In genomic region chr19:1859319-1859718, GRCh38 we compare ENCODE assay signal across 1 cellular context.
TF ChIP-seq lines count a peak whose summit lies in the region.

No MANE protein-coding gene starts in this region.

TF ChIP-seq in HepG2, 621 proteins besides CTCF, POLR2A, EP300 and RAD21:
- TF ChIP-seq, protein P1, sequence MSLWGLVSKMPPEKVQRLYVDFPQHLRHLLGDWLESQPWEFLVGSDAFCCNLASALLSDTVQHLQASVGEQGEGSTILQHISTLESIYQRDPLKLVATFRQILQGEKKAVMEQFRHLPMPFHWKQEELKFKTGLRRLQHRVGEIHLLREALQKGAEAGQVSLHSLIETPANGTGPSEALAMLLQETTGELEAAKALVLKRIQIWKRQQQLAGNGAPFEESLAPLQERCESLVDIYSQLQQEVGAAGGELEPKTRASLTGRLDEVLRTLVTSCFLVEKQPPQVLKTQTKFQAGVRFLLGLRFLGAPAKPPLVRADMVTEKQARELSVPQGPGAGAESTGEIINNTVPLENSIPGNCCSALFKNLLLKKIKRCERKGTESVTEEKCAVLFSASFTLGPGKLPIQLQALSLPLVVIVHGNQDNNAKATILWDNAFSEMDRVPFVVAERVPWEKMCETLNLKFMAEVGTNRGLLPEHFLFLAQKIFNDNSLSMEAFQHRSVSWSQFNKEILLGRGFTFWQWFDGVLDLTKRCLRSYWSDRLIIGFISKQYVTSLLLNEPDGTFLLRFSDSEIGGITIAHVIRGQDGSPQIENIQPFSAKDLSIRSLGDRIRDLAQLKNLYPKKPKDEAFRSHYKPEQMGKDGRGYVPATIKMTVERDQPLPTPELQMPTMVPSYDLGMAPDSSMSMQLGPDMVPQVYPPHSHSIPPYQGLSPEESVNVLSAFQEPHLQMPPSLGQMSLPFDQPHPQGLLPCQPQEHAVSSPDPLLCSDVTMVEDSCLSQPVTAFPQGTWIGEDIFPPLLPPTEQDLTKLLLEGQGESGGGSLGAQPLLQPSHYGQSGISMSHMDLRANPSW (CRISPR knock-in tag; IDR thresholded peaks at IDR 0.05; ENCODE audit: borderline replicate concordance) = no peak
- no peak for TF ChIP-seq ZBTB21 (CRISPR knock-in tag; IDR thresholded peaks at IDR 0.05)
- no peak for TF ChIP-seq ZNF792 (CRISPR knock-in tag; IDR thresholded peaks at IDR 0.05)
- no peak for TF ChIP-seq ZNF557 (CRISPR knock-in tag; IDR thresholded peaks at IDR 0.05)
- no peak for TF ChIP-seq ZNF3 (CRISPR knock-in tag; IDR thresholded peaks at IDR 0.05)
- TF ChIP-seq HOXA9 (CRISPR knock-in tag; IDR thresholded peaks at IDR 0.05; ENCODE audit: borderline replicate concordance) = no peak
- TF ChIP-seq IRF9 (CRISPR knock-in tag; IDR thresholded peaks at IDR 0.05; ENCODE audit: borderline replicate concordance) = no peak
- TF ChIP-seq KLF13 (CRISPR knock-in tag; IDR thresholded peaks at IDR 0.05) = no peak
- no peak for TF ChIP-seq TRIM24 (CRISPR knock-in tag; IDR thresholded peaks at IDR 0.05)
- TF ChIP-seq DBP (CRISPR knock-in tag; IDR thresholded peaks at IDR 0.05; ENCODE audit: not compliant biosample characterization) = no peak
- TF ChIP-seq, protein P2, sequence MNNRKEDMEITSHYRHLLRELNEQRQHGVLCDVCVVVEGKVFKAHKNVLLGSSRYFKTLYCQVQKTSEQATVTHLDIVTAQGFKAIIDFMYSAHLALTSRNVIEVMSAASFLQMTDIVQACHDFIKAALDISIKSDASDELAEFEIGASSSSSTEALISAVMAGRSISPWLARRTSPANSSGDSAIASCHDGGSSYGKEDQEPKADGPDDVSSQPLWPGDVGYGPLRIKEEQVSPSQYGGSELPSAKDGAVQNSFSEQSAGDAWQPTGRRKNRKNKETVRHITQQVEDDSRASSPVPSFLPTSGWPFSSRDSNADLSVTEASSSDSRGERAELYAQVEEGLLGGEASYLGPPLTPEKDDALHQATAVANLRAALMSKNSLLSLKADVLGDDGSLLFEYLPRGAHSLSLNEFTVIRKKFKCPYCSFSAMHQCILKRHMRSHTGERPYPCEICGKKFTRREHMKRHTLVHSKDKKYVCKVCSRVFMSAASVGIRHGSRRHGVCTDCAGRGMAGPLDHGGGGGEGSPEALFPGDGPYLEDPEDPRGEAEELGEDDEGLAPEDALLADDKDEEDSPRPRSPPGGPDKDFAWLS (CRISPR knock-in tag; IDR thresholded peaks at IDR 0.05; ENCODE audit: borderline replicate concordance) = no peak
- TF ChIP-seq AKAP8 (CRISPR knock-in tag; IDR thresholded peaks at IDR 0.05) = no peak
- TF ChIP-seq CENPX (CRISPR knock-in tag; IDR thresholded peaks at IDR 0.05) = no peak
- TF ChIP-seq EED (CRISPR knock-in tag; IDR thresholded peaks at IDR 0.05) = no peak
- TF ChIP-seq ZMYM2 (CRISPR knock-in tag; IDR thresholded peaks at IDR 0.05) = no peak
